ENCODE assay signal across 13 cellular contexts in genomic region chr6:26531897-26532296, GRCh38. TPM values are rescaled to one million over a fixed set of nuclear protein-coding genes. Genes with fewer than 3 reads are reported as not detected.
DNase-seq lines count a peak whose midpoint lies in the region; ATAC-seq and TF ChIP-seq lines count a peak whose summit lies in the region.
"Had no signal": no experiment of that assay in that cellular context is flagged by ENCODE, and none has a peak within 500 bp of the region (broad histone marks: within the 10 kb centered on the region; RNA-seq: fewer than 3 reads in every experiment).

No MANE protein-coding gene starts in this region.

- H3K27me3 ChIP-seq in right atrium auricular region (no peaks in the 10 kb centered on the region), heart right ventricle (no peaks in the 10 kb centered on the region)
- H3K27me3 ChIP-seq in naive thymus-derived CD4-positive, alpha-beta T cell (ENCODE audit: control insufficient read depth in 2 of 2, insufficient read depth in 2 of 2, low read length in 2 of 2): no peaks in the 10 kb centered on the region
- H3K27me3 ChIP-seq: foreskin keratinocyte, SJSA1 had no signal

- H3K9me3 Mint-ChIP-seq in activated CD8-positive, alpha-beta T cell treated with anti-CD3 and anti-CD28 coated beads, Interleukin-2, amount 10 ng/mL, durations not matched to agents 7 days and 5 days (ENCODE audit: insufficient read depth): no peaks in the 10 kb centered on the region
- H3K9me3 Mint-ChIP-seq in naive thymus-derived CD4-positive, alpha-beta T cell: peaks cover 0 to 11% (median 2%) of the 10 kb centered on the region in 11 donors
- no peaks in the 10 kb centered on the region for H3K9me3 Mint-ChIP-seq in type B pancreatic cell

- CTCF ChIA-PET in activated CD8-positive, alpha-beta T cell treated with anti-CD3 and anti-CD28 coated beads, Interleukin-2, amount 10 ng/mL, durations not matched to agents 7 days and 5 days (lab: Charles Lee): interaction anchor here (0.9 to 2.0 kb wide), 3 partner anchors 12 to 63 kb away, joined by 3 to 9 read pairs (median 4); no protein-coding TSS in a partner anchor
- CTCF ChIA-PET in naive thymus-derived CD4-positive, alpha-beta T cell (lab: Charles Lee): interaction anchor here (0.7 kb wide), 2 partner anchors 13 to 46 kb away, joined by 3 to 4 read pairs; no protein-coding TSS in a partner anchor

- POLR2A ChIA-PET in activated CD8-positive, alpha-beta T cell treated with anti-CD3 and anti-CD28 coated beads, Interleukin-2, amount 10 ng/mL, durations not matched to agents 7 days and 5 days (lab: Charles Lee): interaction anchor here (0.8 to 2.1 kb wide), 3 partner anchors 10 to 229 kb away, joined by 3 to 15 read pairs (median 3); no protein-coding TSS in a partner anchor
- POLR2A ChIA-PET in naive thymus-derived CD4-positive, alpha-beta T cell (lab: Charles Lee): interaction anchor here (0.6 to 7.7 kb wide), 17 partner anchors 7 to 333 kb away, joined by 3 to 101 read pairs (median 4); a partner anchor contains a TSS

- 100% methylated on average over 1 of the region's 1 CpG for WGBS in heart right ventricle, 2 donors

- H3K27ac ChIP-seq in right atrium auricular region (peak overlapping the region; percentile 77 to 88), heart right ventricle (peak overlapping the region in 4 of 10 donors; percentile 64 to 84 (median 72))
- peak overlapping the region; percentile 72 for H3K27ac ChIP-seq in naive thymus-derived CD4-positive, alpha-beta T cell (ENCODE audit: low read depth, low read length)
- H3K27ac ChIP-seq: foreskin keratinocyte, SJSA1 had no signal

- DNase-seq in right atrium auricular region (ENCODE audit: low spot score) (no peak), heart right ventricle (no peak), type B pancreatic cell (ENCODE audit: extremely low spot score, unreplicated experiment) (no peak), putamen (ENCODE audit: low spot score) (no peak), NCI-H526 treated with DMSO at 0.1 percent for 48 hours (lab: John Stamatoyannopoulos, UW) (no peak)
- DNase-seq in activated CD8-positive, alpha-beta T cell treated with anti-CD3 and anti-CD28 coated beads, Interleukin-2, amount 10 ng/mL, durations not matched to agents 7 days and 5 days: no peak
- no peak for DNase-seq in naive thymus-derived CD4-positive, alpha-beta T cell
- DNase-seq: caudate nucleus, foreskin keratinocyte, NCI-H2081 had no signal

- peak overlapping the region; percentile 85 for H3K27ac Mint-ChIP-seq in activated CD8-positive, alpha-beta T cell treated with anti-CD3 and anti-CD28 coated beads, Interleukin-2, amount 10 ng/mL, durations not matched to agents 7 days and 5 days
- peak overlapping the region; percentile 88 to 98 (median 97) for H3K27ac Mint-ChIP-seq in naive thymus-derived CD4-positive, alpha-beta T cell
- peak overlapping the region; percentile 95 for H3K27ac Mint-ChIP-seq in type B pancreatic cell

- H3K4me1 Mint-ChIP-seq in activated CD8-positive, alpha-beta T cell treated with anti-CD3 and anti-CD28 coated beads, Interleukin-2, amount 10 ng/mL, durations not matched to agents 7 days and 5 days (ENCODE audit: low read depth): peaks cover 37% of the 10 kb centered on the region
- peaks cover 14 to 61% (median 49%) of the 10 kb centered on the region in 7 donors for H3K4me1 Mint-ChIP-seq in naive thymus-derived CD4-positive, alpha-beta T cell
- peaks cover 19% of the 10 kb centered on the region for H3K4me1 Mint-ChIP-seq in type B pancreatic cell (ENCODE audit: unreplicated experiment)

- intact Hi-C loops in heart right ventricle (cut with DNase I): loop anchor here in 2 of 10 donors (10.0 kb wide), 2 partner anchors 207 to 337 kb away; a partner anchor contains a TSS
- intact Hi-C loops in naive thymus-derived CD4-positive, alpha-beta T cell (cut with micrococcal nuclease): loop anchor here (1.0 to 10.0 kb wide), 7 partner anchors 11 to 507 kb away; partner anchors contain the start of genes BTN3A2 (in 1 of the 2) and BTN3A3 (in 1 of the 2)

- peaks cover 3% of the 10 kb centered on the region for H3K36me3 Mint-ChIP-seq in activated CD8-positive, alpha-beta T cell treated with anti-CD3 and anti-CD28 coated beads, Interleukin-2, amount 10 ng/mL, durations not matched to agents 7 days and 5 days (ENCODE audit: low read depth)
- peaks cover 0 to 5% (median 0%) of the 10 kb centered on the region in 5 donors for H3K36me3 Mint-ChIP-seq in naive thymus-derived CD4-positive, alpha-beta T cell
- no peaks in the 10 kb centered on the region for H3K36me3 Mint-ChIP-seq in type B pancreatic cell

- TF ChIP-seq CTCF in right atrium auricular region (IDR thresholded peaks at IDR 0.05) (no peak), heart right ventricle (IDR thresholded peaks at IDR 0.05) (no peak), type B pancreatic cell (conservative IDR thresholded peaks at IDR 0.05) (no peak)

- H3K4me1 ChIP-seq in right atrium auricular region (peaks cover 0 to 21% of the 10 kb centered on the region in 2 donors), heart right ventricle (peaks cover 0 to 36% (median 22%) of the 10 kb centered on the region in 9 donors)
- H3K4me1 ChIP-seq in naive thymus-derived CD4-positive, alpha-beta T cell (ENCODE audit: control insufficient read depth in 2 of 2, insufficient read depth in 2 of 2, low read length in 2 of 2): peaks cover 12 to 23% of the 10 kb centered on the region in 2 donors

- no peak overlapping the region for H3K4me3 ChIP-seq in right atrium auricular region
- H3K4me3 ChIP-seq in heart right ventricle: no peak overlapping the region
- no peak overlapping the region for H3K4me3 ChIP-seq in naive thymus-derived CD4-positive, alpha-beta T cell (ENCODE audit: low read length)
- H3K4me3 ChIP-seq: SJSA1 had no signal

- ATAC-seq in heart right ventricle (no peak), HG02759 (IDR thresholded peaks at IDR 0.05; ENCODE audit: unreplicated experiment) (no peak)
- no peak for ATAC-seq in activated CD8-positive, alpha-beta T cell treated with anti-CD3 and anti-CD28 coated beads, Interleukin-2, amount 10 ng/mL, durations not matched to agents 7 days and 5 days
- ATAC-seq in naive thymus-derived CD4-positive, alpha-beta T cell: no peak
- ATAC-seq: foreskin keratinocyte had no signal

- H3K4me3 Mint-ChIP-seq in activated CD8-positive, alpha-beta T cell treated with anti-CD3 and anti-CD28 coated beads, Interleukin-2, amount 10 ng/mL, durations not matched to agents 7 days and 5 days: peak overlapping the region; percentile 88
- peak overlapping the region in 6 of 10 donors; percentile 94 to 99 (median 98) for H3K4me3 Mint-ChIP-seq in naive thymus-derived CD4-positive, alpha-beta T cell
- peak overlapping the region; percentile 96 for H3K4me3 Mint-ChIP-seq in type B pancreatic cell

- H3K9me3 ChIP-seq in right atrium auricular region: no peaks in the 10 kb centered on the region
- no peaks in the 10 kb centered on the region for H3K9me3 ChIP-seq in heart right ventricle
- no peaks in the 10 kb centered on the region for H3K9me3 ChIP-seq in naive thymus-derived CD4-positive, alpha-beta T cell (ENCODE audit: control insufficient read depth in 2 of 3, low read length in 3 of 3)
- H3K9me3 ChIP-seq: SJSA1 had no signal

- H3K27me3 Mint-ChIP-seq in activated CD8-positive, alpha-beta T cell treated with anti-CD3 and anti-CD28 coated beads, Interleukin-2, amount 10 ng/mL, durations not matched to agents 7 days and 5 days (ENCODE audit: low read depth): peaks cover 2% of the 10 kb centered on the region
- peaks cover 0 to 4% (median 0%) of the 10 kb centered on the region in 5 donors for H3K27me3 Mint-ChIP-seq in naive thymus-derived CD4-positive, alpha-beta T cell
- H3K27me3 Mint-ChIP-seq in type B pancreatic cell: peaks cover 5% of the 10 kb centered on the region

- H3K36me3 ChIP-seq in right atrium auricular region (no peaks in the 10 kb centered on the region), heart right ventricle (no peaks in the 10 kb centered on the region)
- no peaks in the 10 kb centered on the region for H3K36me3 ChIP-seq in naive thymus-derived CD4-positive, alpha-beta T cell (ENCODE audit: control insufficient read depth in 2 of 3, insufficient read depth in 3 of 3, low read length in 3 of 3)
- H3K36me3 ChIP-seq: SJSA1 had no signal

RNA-seq across cellular contexts. Expression of gene HMGN4, which starts 6.3 kb away (rescaled TPM):
- total RNA-seq in right atrium auricular region (10 to 100 TPM; 36.1 to 52.5 TPM), heart right ventricle (10 to 100 TPM; 22.8 to 35.0 (median 29.8) TPM), type B pancreatic cell (ENCODE audit: low replicate concordance) (31.7 and 37.6 TPM in 2 replicates)
- polyA plus RNA-seq in heart right ventricle: 10 to 100 TPM in 1 of 2 donors, 1 to 10 TPM in 1; 8.2 to 31.4 TPM
- 10 to 100 TPM; 80.8 to 84.9 TPM for total RNA-seq in activated CD8-positive, alpha-beta T cell treated with anti-CD3 and anti-CD28 coated beads, Interleukin-2, amount 10 ng/mL, durations not matched to agents 7 days and 5 days
- 10 to 100 TPM; 37.6 to 96.0 (median 81.7) TPM for total RNA-seq in naive thymus-derived CD4-positive, alpha-beta T cell
- polyA plus RNA-seq in naive thymus-derived CD4-positive, alpha-beta T cell: 100 to 1,000 TPM; 122 to 154 TPM

RNA-seq across cellular contexts. Expression of gene BTN1A1, which starts 31.8 kb away (rescaled TPM):
- total RNA-seq in right atrium auricular region (not detected), heart right ventricle (not detected), type B pancreatic cell (ENCODE audit: low replicate concordance) (0.36 and 1.3 TPM in 2 replicates)
- not detected for polyA plus RNA-seq in heart right ventricle
- not detected for total RNA-seq in activated CD8-positive, alpha-beta T cell treated with anti-CD3 and anti-CD28 coated beads, Interleukin-2, amount 10 ng/mL, durations not matched to agents 7 days and 5 days
- not detected for total RNA-seq in naive thymus-derived CD4-positive, alpha-beta T cell
- polyA plus RNA-seq in naive thymus-derived CD4-positive, alpha-beta T cell: not detected
- total RNA-seq: foreskin keratinocyte, HT-29, SJSA1 had no signal
- polyA plus RNA-seq: foreskin keratinocyte had no signal
